Comparison of ENCODE assay signal across 8 cellular contexts in genomic region chr20:36754656-36755222, GRCh38. TPM values are rescaled to one million over a fixed set of nuclear protein-coding genes. Genes with fewer than 3 reads are reported as not detected.
DNase-seq lines count a peak whose midpoint lies in the region; ATAC-seq and TF ChIP-seq lines count a peak whose summit lies in the region.

No MANE protein-coding gene starts in this region.

- TF ChIP-seq CTCF in spleen (IDR thresholded peaks at IDR 0.05 in 8 of 11, conservative IDR thresholded peaks at IDR 0.05 in 3 of 11): peak; percentile 51 to 87 (median 75)

- no peaks in the 10 kb centered on the region for H3K9me3 ChIP-seq in spleen

- H3K4me1 ChIP-seq in spleen: peaks cover 7 to 47% (median 37%) of the 10 kb centered on the region in 6 donors

- in situ Hi-C loops in T47D (cut with HindIII; ENCODE audit: low pct_unique_long_range_greater_than_20kb, low sequenced_read_pairs): no loop called here

- TF ChIP-seq POLR2A in spleen (IDR thresholded peaks at IDR 0.05): no peak

- H3K27ac ChIP-seq in spleen: peak overlapping the region in 4 of 8 donors; percentile 4 to 90 (median 73)

- H3K27me3 ChIP-seq in spleen (replicated peaks in 1 of 7): no peaks in the 10 kb centered on the region

- 4 to 22% (median 18%) methylated on average over 2 of the region's 2 CpGs for WGBS in spleen, 5 donors

- ATAC-seq in HG02763 (IDR thresholded peaks at IDR 0.05; ENCODE audit: unreplicated experiment): no peak

- H3K4me3 ChIP-seq in spleen: no peak overlapping the region

- peaks cover 3 to 78% (median 22%) of the 10 kb centered on the region in 6 donors for H3K36me3 ChIP-seq in spleen

- intact Hi-C loops in spleen (cut with DNase I; ENCODE audit: low total_unique reads): loop anchor here (10.0 kb wide), 1 partner anchor 140 kb away; no protein-coding TSS in a partner anchor

- DNase-seq in SIG-M5 treated with dmso at 0.1 percent for 504 hours (lab: John Stamatoyannopoulos, UW; ENCODE audit: unreplicated experiment) (peak; percentile 50), SIG-M5 (lab: John Stamatoyannopoulos, UW) (no peak), NCI-H1092 treated with DMSO at 0.1 percent for 48 hours (lab: John Stamatoyannopoulos, UW) (peak; percentile 28), T follicular helper cell (ENCODE audit: low read depth) (peak; percentile 30), T47D (ENCODE audit: low read depth in 1 of 2, low spot score in 1 of 2) (peak; percentile 56 to 78), iris pigment epithelial cell (ENCODE audit: low read depth) (peak; percentile 72), spleen (no peak)

RNA-seq across cellular contexts. Expression of gene NDRG3, which starts 8.8 kb away (rescaled TPM):
- total RNA-seq in spleen: 10 to 100 TPM; 26.8 to 32.0 (median 28.1) TPM
- polyA plus RNA-seq in spleen: 10 to 100 TPM; 15.5 to 22.5 (median 17.6) TPM

RNA-seq across cellular contexts. Expression of gene DSN1, which starts 18.8 kb away (rescaled TPM):
- 10 to 100 TPM in 4 of 7 donors, 1 to 10 TPM in 3; 8.6 to 16.7 (median 10.5) TPM for total RNA-seq in spleen
- polyA plus RNA-seq in spleen: 10 to 100 TPM; 12.6 to 16.6 (median 15.7) TPM

Comparison
In these comparisons a context has a peak if more than half of its experiments do, and no peak if none do; other contexts are left out.
1. DNase-seq: peak in SIG-M5 treated with dmso at 0.1 percent for 504 hours (single experiment), NCI-H1092 treated with DMSO at 0.1 percent for 48 hours (single experiment), T follicular helper cell (single experiment), T47D (2 of 2) and iris pigment epithelial cell (single experiment); none in SIG-M5 (single experiment) and spleen (single experiment).